In genomic region chrX:49598720-49599119, GRCh38 we compare ENCODE assay signal across 9 cellular contexts. TPM values are rescaled to one million over a fixed set of nuclear protein-coding genes. Genes with fewer than 3 reads are reported as not detected.
"Had no signal": no experiment of that assay in that cellular context is flagged by ENCODE, and none has a peak within 500 bp of the region (broad histone marks: within the 10 kb centered on the region; RNA-seq: fewer than 3 reads in every experiment).

TSS of gene GAGE1 (plus strand) at chrX:49599020. CDS start at chrX:49600175, 1,155 bp downstream.

RNA-seq across cellular contexts. Expression of gene GAGE1, which starts in this region (rescaled TPM):
- total RNA-seq: OCI-LY7, PC-3, PC-9, Peyer's patch, Right ventricle myocardium inferior, Right ventricle myocardium superior, SJCRH30, SJSA1 had no signal
- polyA plus RNA-seq: SK-N-SH had no signal
